ENCODE assay signal across 8 cellular contexts in genomic region chrX:129600981-129601424, GRCh38. TPM values are rescaled to one million over a fixed set of nuclear protein-coding genes. Genes with fewer than 3 reads are reported as not detected.
A peak's percentile ranks its signal among the peaks of the same experiment; 100 is the strongest.
DNase-seq lines count a peak whose midpoint lies in the region; ATAC-seq and TF ChIP-seq lines count a peak whose summit lies in the region.

No MANE protein-coding gene starts in this region.

- H3K4me1 ChIP-seq in stomach: peaks cover 0 to 13% (median 0%) of the 10 kb centered on the region in 4 donors

- no peak for ATAC-seq in HG03280 (IDR thresholded peaks at IDR 0.05; ENCODE audit: unreplicated experiment)
- ATAC-seq in GM19397 (IDR thresholded peaks at IDR 0.05; ENCODE audit: unreplicated experiment): no peak

- H3K4me3 Mint-ChIP-seq in activated CD4-positive, alpha-beta T cell treated with anti-CD3 and anti-CD28 coated beads, Interleukin-2, amount 10 ng/mL, durations not matched to agents 7 days and 5 days: no peak overlapping the region

- TF ChIP-seq EP300 in stomach (IDR thresholded peaks at IDR 0.05): no peak

- peaks cover 0 to 2% (median 0%) of the 10 kb centered on the region in 4 donors for H3K36me3 ChIP-seq in stomach

- H3K27me3 Mint-ChIP-seq in activated CD4-positive, alpha-beta T cell treated with anti-CD3 and anti-CD28 coated beads, Interleukin-2, amount 10 ng/mL, durations not matched to agents 7 days and 5 days: peaks cover 3% of the 10 kb centered on the region

- peak in 4 of 7 experiments; percentile 18 to 43 (median 23) for TF ChIP-seq CTCF in stomach (IDR thresholded peaks at IDR 0.05)

- H3K27ac Mint-ChIP-seq in activated CD4-positive, alpha-beta T cell treated with anti-CD3 and anti-CD28 coated beads, Interleukin-2, amount 10 ng/mL, durations not matched to agents 7 days and 5 days: no peak overlapping the region

- WGBS in stomach, 5 donors: 27 to 37% (median 34%) methylated on average over 11 of the region's 11 CpGs

- H3K4me1 Mint-ChIP-seq in activated CD4-positive, alpha-beta T cell treated with anti-CD3 and anti-CD28 coated beads, Interleukin-2, amount 10 ng/mL, durations not matched to agents 7 days and 5 days: peaks cover 22% of the 10 kb centered on the region

- intact Hi-C loops in stomach (cut with DNase I; ENCODE audit: low total_unique reads): no loop called here

- no peaks in the 10 kb centered on the region for H3K9me3 ChIP-seq in stomach

- H3K4me3 ChIP-seq in stomach: no peak overlapping the region

- TF ChIP-seq POLR2A in stomach (IDR thresholded peaks at IDR 0.05): no peak

- no peaks in the 10 kb centered on the region for H3K36me3 Mint-ChIP-seq in activated CD4-positive, alpha-beta T cell treated with anti-CD3 and anti-CD28 coated beads, Interleukin-2, amount 10 ng/mL, durations not matched to agents 7 days and 5 days (ENCODE audit: low read depth)

- H3K9me3 Mint-ChIP-seq in activated CD4-positive, alpha-beta T cell treated with anti-CD3 and anti-CD28 coated beads, Interleukin-2, amount 10 ng/mL, durations not matched to agents 7 days and 5 days: no peaks in the 10 kb centered on the region

- CTCF ChIA-PET in activated CD4-positive, alpha-beta T cell treated with anti-CD3 and anti-CD28 coated beads, Interleukin-2, amount 10 ng/mL, durations not matched to agents 7 days and 5 days (lab: Charles Lee): interaction anchor here (0.6 to 1.1 kb wide), 5 partner anchors 11 to 466 kb away, joined by 3 read pairs; no protein-coding TSS in a partner anchor

- DNase-seq in activated CD4-positive, alpha-beta T cell treated with anti-CD3 and anti-CD28 coated beads, Interleukin-2, amount 10 ng/mL, durations not matched to agents 7 days and 5 days: peak; percentile 32
- DNase-seq in activated CD4-positive, alpha-beta T cell treated with anti-CD3 and anti-CD28 coated beads, Interleukin-2, amount 50 U/mL, for 1 hour: no peak
- DNase-seq in Kasumi-1 (lab: John Stamatoyannopoulos, UW) (peak; percentile 31 to 58), anterior cingulate cortex (lab: John Stamatoyannopoulos, UW) (peak in 41 of 58 donors; percentile 0 to 68 (median 23)), hippocampal formation (lab: John Stamatoyannopoulos, UW) (peak; percentile 34 to 54), stomach (no peak)

- POLR2A ChIA-PET in activated CD4-positive, alpha-beta T cell treated with anti-CD3 and anti-CD28 coated beads, Interleukin-2, amount 10 ng/mL, durations not matched to agents 7 days and 5 days (lab: Charles Lee): interaction anchor here (0.7 kb wide), 1 partner anchor 181 kb away, joined by 3 read pairs; no protein-coding TSS in a partner anchor

- H3K27me3 ChIP-seq in stomach: peaks cover 0 to 6% (median 0%) of the 10 kb centered on the region in 3 donors

- peak overlapping the region in 1 of 5 donors; percentile 56 for H3K27ac ChIP-seq in stomach

RNA-seq across cellular contexts. Expression of gene APLN, which starts 53.8 kb away (rescaled TPM):
- under 1 TPM; 0.17 to 0.25 TPM for total RNA-seq in activated CD4-positive, alpha-beta T cell treated with anti-CD3 and anti-CD28 coated beads, Interleukin-2, amount 10 ng/mL, durations not matched to agents 7 days and 5 days
- total RNA-seq in stomach: under 1 TPM in 2 of 5 donors, not detected in 3; 0.18 to 0.45 TPM
- 1 to 10 TPM in 1 of 3 donors, under 1 TPM in 1, not detected in 1; 0.30 to 1.1 TPM for polyA plus RNA-seq in stomach

Comparison
In these comparisons a context has a peak if more than half of its experiments do, and no peak if none do; other contexts are left out.
1. DNase-seq: peak in activated CD4-positive, alpha-beta T cell treated with anti-CD3 and anti-CD28 coated beads, Interleukin-2, amount 10 ng/mL, durations not matched to agents 7 days and 5 days (single experiment), Kasumi-1 (2 of 2), anterior cingulate cortex (41 of 58) and hippocampal formation (2 of 2); none in activated CD4-positive, alpha-beta T cell treated with anti-CD3 and anti-CD28 coated beads, Interleukin-2, amount 50 U/mL, for 1 hour (single experiment) and stomach (single experiment).